ENCODE assay signal across 10 cellular contexts in genomic region chr6:111758608-111759293, GRCh38.
DNase-seq lines count a peak whose midpoint lies in the region; ATAC-seq, FAIRE-seq and TF ChIP-seq lines count a peak whose summit lies in the region.
"Had no signal": no experiment of that assay in that cellular context is flagged by ENCODE, and none has a peak within 500 bp of the region (broad histone marks: within the 10 kb centered on the region; RNA-seq: fewer than 3 reads in every experiment).

No MANE protein-coding gene starts in this region.

- no peak for FAIRE-seq in RCC 7860 (lab: Jason Lieb, UNC)

- H3K4me3 ChIP-seq in gastrocnemius medialis (no peak overlapping the region), MM.1S (ENCODE audit: low read length) (no peak overlapping the region)
- H3K4me3 ChIP-seq: lung had no signal

- no peak overlapping the region for H3K4me2 ChIP-seq in MM.1S (ENCODE audit: low read depth, low read length)

- CTCF ChIA-PET in WTC11 (lab: Charles Lee), result interaction anchor here (1.5 kb wide), 1 partner anchor 12 kb away, joined by 3 read pairs; no protein-coding TSS in a partner anchor

- intact Hi-C loops in gastrocnemius medialis (cut with DNase I; ENCODE audit: low total_unique reads), result no loop called here
- intact Hi-C loops in sciatic nerve (cut with DNase I), result no loop called here

- in situ Hi-C loops in gastrocnemius medialis (cut with MboI; ENCODE audit: low sequenced_read_pairs in 4 of 4), result no loop called here

- H3K36me3 ChIP-seq in KOPT-K1 (ENCODE audit: insufficient read depth, low read length) (no peaks in the 10 kb centered on the region), gastrocnemius medialis (no peaks in the 10 kb centered on the region), MM.1S (replicated peaks; ENCODE audit: insufficient read depth, low read length) (no peaks in the 10 kb centered on the region)

- H3K27me3 ChIP-seq in gastrocnemius medialis, result no peaks in the 10 kb centered on the region
- no peaks in the 10 kb centered on the region for H3K27me3 ChIP-seq in MM.1S (replicated peaks; ENCODE audit: insufficient read depth, low read length)

- H4K20me1 ChIP-seq in MM.1S (ENCODE audit: insufficient read depth, low read length), result no peaks in the 10 kb centered on the region

- no peak overlapping the region for H2AFZ ChIP-seq in MM.1S (ENCODE audit: low read length)

- H3F3A ChIP-seq in MM.1S (ENCODE audit: insufficient read depth, low read length), result no peaks in the 10 kb centered on the region

- no peak overlapping the region for H3K9ac ChIP-seq in MM.1S (ENCODE audit: low read length)

- no peaks in the 10 kb centered on the region for H3K36me3 Mint-ChIP-seq in WTC11

- POLR2A ChIA-PET in WTC11 (lab: Charles Lee), result no interaction called here

- no peaks in the 10 kb centered on the region for H3K9me3 ChIP-seq in KOPT-K1 (ENCODE audit: insufficient read depth, low read length, poor library complexity, severe bottlenecking)
- H3K9me3 ChIP-seq in gastrocnemius medialis, result no peaks in the 10 kb centered on the region
- no peaks in the 10 kb centered on the region for H3K9me3 ChIP-seq in MM.1S (replicated peaks; ENCODE audit: insufficient read depth, low read length)

- DNase-seq in WTC11 (ENCODE audit: low spot score) (no peak), gastrocnemius medialis (no peak), sciatic nerve (ENCODE audit: low spot score) (no peak), middle frontal gyrus (ENCODE audit: extremely low spot score, low spot score) (no peak), RCC 7860 (ENCODE audit: low spot score) (no peak), MM.1S (no peak)
- DNase-seq in effector CD4-positive, alpha-beta T cell, result peak; percentile 42
- DNase-seq: MV-4-11 had no signal

- H3K27ac ChIP-seq in KOPT-K1 (ENCODE audit: low read depth, low read length, poor library complexity, severe bottlenecking), result peak overlapping the region; percentile 84
- peak overlapping the region; percentile 15 to 37 (median 34) for H3K27ac ChIP-seq in gastrocnemius medialis
- no peak overlapping the region for H3K27ac ChIP-seq in MM.1S (ENCODE audit: low read length)

- H3K27me3 Mint-ChIP-seq in WTC11 (ENCODE audit: low read depth), result no peaks in the 10 kb centered on the region

- ATAC-seq in WTC11 (no peak), gastrocnemius medialis (no peak), sciatic nerve (no peak)

- H3K9me3 Mint-ChIP-seq in WTC11, result no peaks in the 10 kb centered on the region

- H3K79me2 ChIP-seq in MM.1S (ENCODE audit: low read length), result no peaks in the 10 kb centered on the region

- H3K4me1 ChIP-seq in gastrocnemius medialis (peaks cover 9 to 45% of the 10 kb centered on the region in 2 donors), MM.1S (ENCODE audit: low read length) (0 out of 2 replicates have a peak, but pooled peaks cover under 1% of the 10 kb centered on the region)

- H3K4me3 Mint-ChIP-seq in WTC11, result no peak overlapping the region

- H3K27ac Mint-ChIP-seq in WTC11, result peak overlapping the region; percentile 41; the same call in 1 of the 2 replicates

- no peaks in the 10 kb centered on the region for H3K9me2 ChIP-seq in MM.1S (replicated peaks; ENCODE audit: insufficient read depth, low read length)

- no peak for TF ChIP-seq POLR2A in gastrocnemius medialis (IDR thresholded peaks at IDR 0.05)

- peaks cover 67% of the 10 kb centered on the region for H3K4me1 Mint-ChIP-seq in WTC11

- TF ChIP-seq CTCF in WTC11 (IDR thresholded peaks at IDR 0.05) (no peak), gastrocnemius medialis (IDR thresholded peaks at IDR 0.05 in 4 of 5, conservative IDR thresholded peaks at IDR 0.05 in 1 of 5) (no peak), MM.1S (IDR thresholded peaks at IDR 0.05; ENCODE audit: low read length) (no peak)

TF ChIP-seq in WTC11, 78 proteins besides CTCF, POLR2A, EP300 and RAD21:
- TF ChIP-seq NFYB (CRISPR knock-in tag; conservative IDR thresholded peaks at IDR 0.05; ENCODE audit: low read depth) (no peak), USF2 (CRISPR knock-in tag; IDR thresholded peaks at IDR 0.05) (no peak), E2F1 (CRISPR knock-in tag; IDR thresholded peaks at IDR 0.05) (no peak), ATF1 (CRISPR knock-in tag; IDR thresholded peaks at IDR 0.05) (no peak), ZNF423 (CRISPR knock-in tag; IDR thresholded peaks at IDR 0.05) (no peak), ELF4 (CRISPR knock-in tag; IDR thresholded peaks at IDR 0.05; ENCODE audit: low read depth) (no peak), CDX4 (CRISPR knock-in tag; IDR thresholded peaks at IDR 0.05; ENCODE audit: borderline replicate concordance) (no peak), PRRX2 (CRISPR knock-in tag; IDR thresholded peaks at IDR 0.05) (no peak), MAX (CRISPR knock-in tag; IDR thresholded peaks at IDR 0.05) (no peak)
